13 cellular contexts compared by ENCODE assay signal in genomic region chr10:123284022-123284421, GRCh38.
DNase-seq lines count a peak whose midpoint lies in the region; TF ChIP-seq lines count a peak whose summit lies in the region.
"Had no signal": no experiment of that assay in that cellular context is flagged by ENCODE, and none has a peak within 500 bp of the region (broad histone marks: within the 10 kb centered on the region; RNA-seq: fewer than 3 reads in every experiment).

No MANE protein-coding gene starts in this region.

- H3K4me3 Mint-ChIP-seq in progenitor cell of endocrine pancreas (ENCODE audit: low read depth), result no peak overlapping the region
- H3K4me3 Mint-ChIP-seq in activated T-helper 2 cell treated with anti-CD3 and anti-CD28 coated beads, Interferon-gamma antibody, Interleukin-2, Interleukin-4, amounts not matched to agents 10 μg/mL and 5 μg/mL and 100 μg/mL, durations not matched to agents 14 hours and 24 hours and 36 hours (ENCODE audit: low read depth), result no peak overlapping the region

- TF ChIP-seq CTCF in epithelial cell of esophagus (IDR thresholded peaks at IDR 0.05; ENCODE audit: insufficient read depth, low read depth, low read length, missing control alignments), result peak; percentile 16
- peak; percentile 14 for TF ChIP-seq CTCF in progenitor cell of endocrine pancreas (IDR thresholded peaks at IDR 0.05; ENCODE audit: unreplicated experiment)

- H3K4me1 Mint-ChIP-seq in progenitor cell of endocrine pancreas (ENCODE audit: low read depth), result no peaks in the 10 kb centered on the region
- H3K4me1 Mint-ChIP-seq in activated T-helper 2 cell treated with anti-CD3 and anti-CD28 coated beads, Interferon-gamma antibody, Interleukin-2, Interleukin-4, amounts not matched to agents 10 μg/mL and 5 μg/mL and 100 μg/mL, durations not matched to agents 14 hours and 24 hours and 36 hours (ENCODE audit: low read depth), result peaks cover 15% of the 10 kb centered on the region

- intact Hi-C loops in activated T-helper 2 cell treated with anti-CD3 and anti-CD28 coated beads, Interferon-gamma antibody, Interleukin-2, Interleukin-4, amounts not matched to agents 10 μg/mL and 5 μg/mL and 100 μg/mL, durations not matched to agents 14 hours and 24 hours and 36 hours (cut with micrococcal nuclease), result no loop called here

- H3K36me3 Mint-ChIP-seq in progenitor cell of endocrine pancreas (ENCODE audit: insufficient read depth), result peaks cover 4% of the 10 kb centered on the region
- no peaks in the 10 kb centered on the region for H3K36me3 Mint-ChIP-seq in activated T-helper 2 cell treated with anti-CD3 and anti-CD28 coated beads, Interferon-gamma antibody, Interleukin-2, Interleukin-4, amounts not matched to agents 10 μg/mL and 5 μg/mL and 100 μg/mL, durations not matched to agents 14 hours and 24 hours and 36 hours (ENCODE audit: low read depth)

- H3K4me3 ChIP-seq in epithelial cell of esophagus (ENCODE audit: low read length), result no peak overlapping the region
- H3K4me3 ChIP-seq: esophagus muscularis mucosa, lower lobe of right lung, skin epidermis had no signal

- peaks cover 3% of the 10 kb centered on the region for H3K9me3 Mint-ChIP-seq in progenitor cell of endocrine pancreas (ENCODE audit: low read depth)
- H3K9me3 Mint-ChIP-seq in activated T-helper 2 cell treated with anti-CD3 and anti-CD28 coated beads, Interferon-gamma antibody, Interleukin-2, Interleukin-4, amounts not matched to agents 10 μg/mL and 5 μg/mL and 100 μg/mL, durations not matched to agents 14 hours and 24 hours and 36 hours, result no peaks in the 10 kb centered on the region

- peak; percentile 44 for DNase-seq in NCI-H1105 treated with DMSO at 0.1 percent for 48 hours (lab: John Stamatoyannopoulos, UW)
- DNase-seq in NCI-H1105 (lab: John Stamatoyannopoulos, UW), result no peak
- peak; percentile 28 to 68 for DNase-seq in NCI-H526 (lab: John Stamatoyannopoulos, UW)
- peak; percentile 32 for DNase-seq in epithelial cell of esophagus (ENCODE audit: low read depth)
- no peak for DNase-seq in progenitor cell of endocrine pancreas (ENCODE audit: low spot score, unreplicated experiment)
- no peak for DNase-seq in NCI-H2227 (lab: John Stamatoyannopoulos, UW; ENCODE audit: unreplicated experiment)
- DNase-seq in activated effector memory CD4-positive, alpha-beta T cell treated with anti-CD3 and anti-CD28 coated beads, Interleukin-2, amount 50 U/mL, for 16 hours, result no peak
- no peak for DNase-seq in activated T-helper 2 cell treated with anti-CD3 and anti-CD28 coated beads, Interferon-gamma antibody, Interleukin-2, Interleukin-4, amounts not matched to agents 10 μg/mL and 5 μg/mL and 100 μg/mL, durations not matched to agents 14 hours and 24 hours and 36 hours (ENCODE audit: low spot score)
- DNase-seq: Calu3, IMR-90, lower lobe of right lung had no signal

- H3K27me3 Mint-ChIP-seq in progenitor cell of endocrine pancreas, result peaks cover 3% of the 10 kb centered on the region
- peaks cover 8% of the 10 kb centered on the region for H3K27me3 Mint-ChIP-seq in activated T-helper 2 cell treated with anti-CD3 and anti-CD28 coated beads, Interferon-gamma antibody, Interleukin-2, Interleukin-4, amounts not matched to agents 10 μg/mL and 5 μg/mL and 100 μg/mL, durations not matched to agents 14 hours and 24 hours and 36 hours (ENCODE audit: low read depth)

- peak overlapping the region; percentile 4 for H3K27ac Mint-ChIP-seq in progenitor cell of endocrine pancreas
- no peak overlapping the region for H3K27ac Mint-ChIP-seq in activated T-helper 2 cell treated with anti-CD3 and anti-CD28 coated beads, Interferon-gamma antibody, Interleukin-2, Interleukin-4, amounts not matched to agents 10 μg/mL and 5 μg/mL and 100 μg/mL, durations not matched to agents 14 hours and 24 hours and 36 hours

Comparison
In these comparisons a context has a peak if more than half of its experiments do, and no peak if none do; other contexts are left out.
1. DNase-seq: peak in NCI-H1105 treated with DMSO at 0.1 percent for 48 hours (single experiment), NCI-H526 (2 of 2) and epithelial cell of esophagus (single experiment); none in NCI-H1105 (single experiment), progenitor cell of endocrine pancreas (single experiment), NCI-H2227 (single experiment), activated effector memory CD4-positive, alpha-beta T cell treated with anti-CD3 and anti-CD28 coated beads, Interleukin-2, amount 50 U/mL, for 16 hours (single experiment) and activated T-helper 2 cell treated with anti-CD3 and anti-CD28 coated beads, Interferon-gamma antibody, Interleukin-2, Interleukin-4, amounts not matched to agents 10 μg/mL and 5 μg/mL and 100 μg/mL, durations not matched to agents 14 hours and 24 hours and 36 hours (single experiment).